Comparison of ENCODE assay signal across 13 cellular contexts in genomic region chr11:111427471-111427912, GRCh38. TPM values are rescaled to one million over a fixed set of nuclear protein-coding genes. Genes with fewer than 3 reads are reported as not detected.
A peak's percentile ranks its signal among the peaks of the same experiment; 100 is the strongest.
DNase-seq lines count a peak whose midpoint lies in the region; ATAC-seq, FAIRE-seq and TF ChIP-seq lines count a peak whose summit lies in the region.
"Had no signal": no experiment of that assay in that cellular context is flagged by ENCODE, and none has a peak within 500 bp of the region (broad histone marks: within the 10 kb centered on the region; RNA-seq: fewer than 3 reads in every experiment).

No MANE protein-coding gene starts in this region.

- intact Hi-C loops in Calu3 (cut with micrococcal nuclease; ENCODE audit: unreplicated experiment) (no loop called here), kidney (cut with DNase I) (no loop called here)

- no peak overlapping the region for H3K9ac ChIP-seq in kidney (ENCODE audit: low read length in 2 of 2)

- no peaks in the 10 kb centered on the region for H3K9me3 ChIP-seq in kidney (ENCODE audit: control insufficient read depth in 1 of 2, low read length in 2 of 2)

- DNase-seq in Calu3 (peak; percentile 35), NCI-H1092 treated with DMSO at 0.1 percent for 48 hours (lab: John Stamatoyannopoulos, UW) (peak; percentile 88), NCI-H774 (lab: John Stamatoyannopoulos, UW) (peak; percentile 46), epithelial cell of esophagus (ENCODE audit: low read depth) (peak; percentile 27), kidney (no peak)
- no peak for DNase-seq in effector CD8-positive, alpha-beta T cell (lab: John Stamatoyannopoulos, UW)
- DNase-seq: MM.1S, retina had no signal

- ATAC-seq in HG03025 (IDR thresholded peaks at IDR 0.05; ENCODE audit: low FRiP score, unreplicated experiment) (no peak), HG02610 (IDR thresholded peaks at IDR 0.05; ENCODE audit: unreplicated experiment) (no peak)
- ATAC-seq: GM12878 had no signal

- H3K27ac ChIP-seq in kidney (ENCODE audit: low read depth in 2 of 2, low read length in 2 of 2) = no peak overlapping the region

- H3K9me3 Mint-ChIP-seq in Calu3 (ENCODE audit: low read depth, unreplicated experiment) = no peaks in the 10 kb centered on the region
- H3K9me3 Mint-ChIP-seq: brain; T-helper 1 cell treated with Interleukin-12 subunit alpha and Interleukin-12 subunit beta and Interleukin-4 antibody, amounts not matched to agents 30 μg/mL and 1 μg/mL, for 36 hours had no signal

- no peak overlapping the region for H3K27ac Mint-ChIP-seq in Calu3 (ENCODE audit: unreplicated experiment)
- H3K27ac Mint-ChIP-seq: T-helper 1 cell treated with Interleukin-12 subunit alpha and Interleukin-12 subunit beta and Interleukin-4 antibody, amounts not matched to agents 30 μg/mL and 1 μg/mL, for 36 hours had no signal

- H3K4me3 ChIP-seq in epithelial cell of esophagus (ENCODE audit: low read length) (no peak overlapping the region), kidney (ENCODE audit: low read length in 2 of 2) (no peak overlapping the region)
- H3K4me3 ChIP-seq: GM12878 had no signal

- no peak for FAIRE-seq in kidney (lab: Jason Lieb, UNC)
- FAIRE-seq: GM12878 had no signal

- peaks cover 13% of the 10 kb centered on the region for H3K27me3 Mint-ChIP-seq in Calu3 (ENCODE audit: unreplicated experiment)

- no peaks in the 10 kb centered on the region for H3K36me3 Mint-ChIP-seq in Calu3 (ENCODE audit: insufficient read depth, unreplicated experiment)
- H3K36me3 Mint-ChIP-seq: brain had no signal

- H3K4me1 ChIP-seq in kidney (ENCODE audit: control insufficient read depth in 1 of 2, insufficient read depth in 1 of 2, low read depth in 1 of 2, low read length in 2 of 2) = peaks cover 0 to 1% of the 10 kb centered on the region in 2 donors

- no peak for TF ChIP-seq CTCF in Calu3 (IDR thresholded peaks at IDR 0.05; ENCODE audit: unreplicated experiment)
- TF ChIP-seq CTCF in epithelial cell of esophagus (IDR thresholded peaks at IDR 0.05; ENCODE audit: insufficient read depth, low read depth, low read length, missing control alignments) = no peak
- no peak for TF ChIP-seq CTCF in kidney (IDR thresholded peaks at IDR 0.05; ENCODE audit: borderline replicate concordance, extremely low read depth, insufficient read depth)

- CTCF ChIA-PET in Calu3 (lab: Charles Lee) = interaction anchor here (0.6 to 0.8 kb wide), 2 partner anchors 9 to 19 kb away, joined by 4 to 5 read pairs; no protein-coding TSS in a partner anchor

- no peaks in the 10 kb centered on the region for H3K36me3 ChIP-seq in kidney (ENCODE audit: control insufficient read depth in 1 of 2, insufficient read depth in 2 of 2, low read length in 2 of 2)

- BruUV-seq in Calu3 (replicated peaks; lab: Mats Ljungman, UMichigan) = no TSS peak

- H3K4me3 Mint-ChIP-seq in Calu3 (ENCODE audit: low read depth, unreplicated experiment) = no peak overlapping the region
- H3K4me3 Mint-ChIP-seq: brain; T-helper 1 cell treated with Interleukin-12 subunit alpha and Interleukin-12 subunit beta and Interleukin-4 antibody, amounts not matched to agents 30 μg/mL and 1 μg/mL, for 36 hours had no signal

- H3K4me1 Mint-ChIP-seq in Calu3 (ENCODE audit: low read depth, unreplicated experiment) = peaks cover 26% of the 10 kb centered on the region

RNA-seq across cellular contexts. Expression of gene POU2AF1, which starts 48.4 kb away (rescaled TPM):
- total RNA-seq in Calu3 (2022) = not detected in 2 replicates
- 18.5 TPM for total RNA-seq in kidney
- 0.95 TPM for polyA plus RNA-seq in kidney (ENCODE audit: insufficient read depth, low read depth, low replicate concordance)

Comparison
In these comparisons a context has a peak if more than half of its experiments do, and no peak if none do; other contexts are left out.
1. DNase-seq: peak in Calu3 (single experiment), NCI-H1092 treated with DMSO at 0.1 percent for 48 hours (single experiment), NCI-H774 (single experiment) and epithelial cell of esophagus (single experiment); none in effector CD8-positive, alpha-beta T cell (single experiment) and kidney (single experiment).
2. RNA of gene POU2AF1, which starts 48.4 kb away (total RNA-seq): 18.5 TPM in kidney (single experiment); not detected in Calu3; every median in the first group is over 10 times any median in the second.